In genomic region chr2:69830906-69831241, GRCh38 we compare ENCODE assay signal across 1 cellular context.
TF ChIP-seq lines count a peak whose summit lies in the region.

No MANE protein-coding gene starts in this region.

TF ChIP-seq in GM12878, 131 proteins besides CTCF, POLR2A, EP300 and RAD21:
- TF ChIP-seq MLLT1 (IDR thresholded peaks at IDR 0.05), result peak; percentile 98
- peak; percentile 50; the same call in 1 of the 2 replicates for TF ChIP-seq PKNOX1 (IDR thresholded peaks at IDR 0.05)
- peak; percentile 48; the same call in 1 of the 2 replicates for TF ChIP-seq ZBTB40 (IDR thresholded peaks at IDR 0.05; ENCODE audit: borderline replicate concordance)
